Comparison of ENCODE assay signal across 5 cellular contexts in genomic region chr16:648071-648785, GRCh38. TPM values are rescaled to one million over a fixed set of nuclear protein-coding genes. Genes with fewer than 3 reads are reported as not detected.
A peak's percentile ranks its signal among the peaks of the same experiment; 100 is the strongest.
DNase-seq lines count a peak whose midpoint lies in the region; ATAC-seq and TF ChIP-seq lines count a peak whose summit lies in the region.

No MANE protein-coding gene starts in this region.

- H3K36me3 Mint-ChIP-seq in endodermal cell (ENCODE audit: low read depth) = no peaks in the 10 kb centered on the region

- H3K36me3 ChIP-seq in HEK293 (ENCODE audit: control insufficient read depth in 2 of 2, insufficient read depth in 1 of 2, low read length in 2 of 2) (peaks cover 0 to 24% of the 10 kb centered on the region in 2 experiments; a peak in 2 of 3 replicates), endodermal cell (ENCODE audit: control insufficient read depth, insufficient read depth, low read length) (no peaks in the 10 kb centered on the region), skeletal muscle tissue (ENCODE audit: control insufficient read depth in 3 of 3, insufficient read depth in 3 of 3, low read length in 3 of 3) (peaks cover 0 to 6% (median under 1%) of the 10 kb centered on the region in 3 donors)

- no peaks in the 10 kb centered on the region for H3K9me3 Mint-ChIP-seq in endodermal cell

- H3K4me1 ChIP-seq in HEK293 (ENCODE audit: control insufficient read depth, insufficient read depth, low read length) (0 out of 2 replicates have a peak, but pooled peaks cover 5% of the 10 kb centered on the region), endodermal cell (ENCODE audit: control insufficient read depth, insufficient read depth, low read length) (no peaks in the 10 kb centered on the region), skeletal muscle tissue (ENCODE audit: control insufficient read depth in 3 of 3, insufficient read depth in 3 of 3, low read length in 3 of 3) (peaks cover 40 to 54% (median 52%) of the 10 kb centered on the region in 3 donors)

- H3K27ac ChIP-seq in HEK293 (ENCODE audit: extremely low read depth, low read depth, low read length) = peak overlapping the region; percentile 97
- peak overlapping the region; percentile 66 for H3K27ac ChIP-seq in endodermal cell (ENCODE audit: low read depth, low read length)
- H3K27ac ChIP-seq in skeletal muscle tissue (ENCODE audit: low read depth, low read length) = peak overlapping the region; percentile 87

- POLR2A ChIA-PET in HEK293 (lab: Yijun Ruan, JAX) = interaction anchor here (1.5 to 2.3 kb wide), 3 partner anchors 11 to 19 kb away, joined by 3 to 10 read pairs (median 7); partner anchors contain the start of genes METTL26 and RHOT2

- ATAC-seq in GM18498 (IDR thresholded peaks at IDR 0.05; ENCODE audit: unreplicated experiment) = no peak

- H3K9ac ChIP-seq in endodermal cell (ENCODE audit: extremely low read depth, low read length, poor library complexity, severe bottlenecking) (peak overlapping the region; percentile 74), skeletal muscle tissue (ENCODE audit: low read depth in 1 of 3, low read length in 3 of 3) (peak overlapping the region; percentile 84 to 93 (median 88))

- DNase-seq in RPMI7951 (ENCODE audit: low read depth) (peak; percentile 15), endodermal cell (peak; percentile 83)

- no peaks in the 10 kb centered on the region for H3K27me3 Mint-ChIP-seq in endodermal cell (ENCODE audit: insufficient read depth)

- H3K27me3 ChIP-seq in endodermal cell (ENCODE audit: control insufficient read depth, insufficient read depth, low read length, poor library complexity, severe bottlenecking) (no peaks in the 10 kb centered on the region), skeletal muscle tissue (ENCODE audit: control insufficient read depth in 3 of 3, insufficient read depth in 3 of 3, low read length in 3 of 3) (no peaks in the 10 kb centered on the region)

- no peaks in the 10 kb centered on the region for H3K4me1 Mint-ChIP-seq in endodermal cell

- peak overlapping the region; percentile 85 for H3K27ac Mint-ChIP-seq in endodermal cell

- CTCF ChIA-PET in HEK293 (lab: Yijun Ruan, JAX) = interaction anchor here (0.7 to 1.6 kb wide), 5 partner anchors 10 to 26 kb away, joined by 3 to 5 read pairs (median 4); partner anchors contain the start of genes METTL26 and RHOT2

- H3K4me3 ChIP-seq in HEK293 (ENCODE audit: low read depth, low read length) = peak overlapping the region; percentile 37
- peak overlapping the region; percentile 87 for H3K4me3 ChIP-seq in endodermal cell (ENCODE audit: low read length)
- H3K4me3 ChIP-seq in skeletal muscle tissue (ENCODE audit: low read length in 3 of 3) = peak overlapping the region; percentile 73 to 86 (median 83)

- H3K9me3 ChIP-seq in HEK293 (ENCODE audit: control insufficient read depth, insufficient read depth, low read depth, low read length) (no peaks in the 10 kb centered on the region), endodermal cell (ENCODE audit: control insufficient read depth, low read length) (no peaks in the 10 kb centered on the region), skeletal muscle tissue (ENCODE audit: control insufficient read depth in 3 of 3, low read length in 3 of 3) (no peaks in the 10 kb centered on the region)

- peak overlapping the region; percentile 68 for H3K4me3 Mint-ChIP-seq in endodermal cell

- WGBS in endodermal cell (ENCODE audit: insufficient coverage in 1 of 2, insufficient read length in 1 of 2), 2 experiments = 57 to 66% methylated on average over 18 to 25 of the region's 25 CpGs

- TF ChIP-seq CTCF in HEK293 (tag by site-specific recombination; IDR thresholded peaks at IDR 0.05) = peak; percentile 94
- TF ChIP-seq CTCF in endodermal cell (conservative IDR thresholded peaks at IDR 0.05) = peak; percentile 79

TF ChIP-seq in HEK293, 187 proteins besides CTCF, POLR2A, EP300 and RAD21 (continues in another document):
- TF ChIP-seq ZNF416 (tag by site-specific recombination; IDR thresholded peaks at IDR 0.05) = no peak
- TF ChIP-seq GFI1B (tag by site-specific recombination; IDR thresholded peaks at IDR 0.05) = no peak
- TF ChIP-seq ZNF18 (tag by site-specific recombination; IDR thresholded peaks at IDR 0.05) = no peak
- TF ChIP-seq KLF1 (tag by site-specific recombination; IDR thresholded peaks at IDR 0.05) = peak; percentile 60
- no peak for TF ChIP-seq ZNF747 (tag by site-specific recombination; IDR thresholded peaks at IDR 0.05)
- TF ChIP-seq ZNF169 (tag by site-specific recombination; IDR thresholded peaks at IDR 0.05) = no peak
- peak; percentile 39; the same call in 1 of the 2 replicates for TF ChIP-seq ZBTB48 (tag by site-specific recombination; IDR thresholded peaks at IDR 0.05)
- TF ChIP-seq ZNF248 (tag by site-specific recombination; IDR thresholded peaks at IDR 0.05) = no peak
- TF ChIP-seq ZNF610 (tag by site-specific recombination; IDR thresholded peaks at IDR 0.05; ENCODE audit: borderline replicate concordance) = peak; percentile 40; the same call in 1 of the 2 replicates
- no peak for TF ChIP-seq ZNF561 (tag by site-specific recombination; IDR thresholded peaks at IDR 0.05; ENCODE audit: borderline replicate concordance)
- TF ChIP-seq ZNF623 (tag by site-specific recombination; IDR thresholded peaks at IDR 0.05) = no peak
- TF ChIP-seq, protein P1, sequence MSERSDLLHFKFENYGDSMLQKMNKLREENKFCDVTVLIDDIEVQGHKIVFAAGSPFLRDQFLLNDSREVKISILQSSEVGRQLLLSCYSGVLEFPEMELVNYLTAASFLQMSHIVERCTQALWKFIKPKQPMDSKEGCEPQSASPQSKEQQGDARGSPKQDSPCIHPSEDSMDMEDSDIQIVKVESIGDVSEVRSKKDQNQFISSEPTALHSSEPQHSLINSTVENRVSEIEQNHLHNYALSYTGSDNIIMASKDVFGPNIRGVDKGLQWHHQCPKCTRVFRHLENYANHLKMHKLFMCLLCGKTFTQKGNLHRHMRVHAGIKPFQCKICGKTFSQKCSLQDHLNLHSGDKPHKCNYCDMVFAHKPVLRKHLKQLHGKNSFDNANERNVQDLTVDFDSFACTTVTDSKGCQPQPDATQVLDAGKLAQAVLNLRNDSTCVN (tag by site-specific recombination; optimal IDR thresholded peaks at IDR 0.05) = no peak
- no peak for TF ChIP-seq ZBTB20 (tag by site-specific recombination; IDR thresholded peaks at IDR 0.05)
- TF ChIP-seq ATF2 (tag by site-specific recombination; IDR thresholded peaks at IDR 0.05; ENCODE audit: low read depth) = no peak

RNA-seq across cellular contexts. Expression of gene WDR90, which starts 0.9 kb away (rescaled TPM):
- 5.6 and 7.3 TPM in 2 replicates for total RNA-seq in RPMI7951 (2014; rRNA removed; shearing (Covaris generic))
- total RNA-seq in endodermal cell (100 to 1,000 TPM; 112 to 120 TPM), skeletal muscle tissue (6.3 TPM)
- polyA plus RNA-seq in endodermal cell (2013, experiment 1 of 2) = 50.5 TPM
- 49.8 TPM for polyA plus RNA-seq in endodermal cell (2013, experiment 2 of 2)

RNA-seq across cellular contexts. Expression of gene MCRIP2, which starts 6.6 kb away (rescaled TPM):
- 18.6 and 21.3 TPM in 2 replicates for total RNA-seq in RPMI7951 (2014; rRNA removed; shearing (Covaris generic))
- total RNA-seq in endodermal cell (10 to 100 TPM; 22.8 to 34.2 TPM), skeletal muscle tissue (20.4 TPM)
- polyA plus RNA-seq in endodermal cell (2013, experiment 1 of 2) = 12.5 TPM
- polyA plus RNA-seq in endodermal cell (2013, experiment 2 of 2) = 12.0 TPM

RNA-seq across cellular contexts. Expression of gene METTL26, which starts 12.1 kb away (rescaled TPM):
- total RNA-seq in RPMI7951 (2014; rRNA removed; shearing (Covaris generic)) = 117 and 142 TPM in 2 replicates
- total RNA-seq in endodermal cell (10 to 100 TPM; 72.1 to 79.8 TPM), skeletal muscle tissue (32.4 TPM)
- polyA plus RNA-seq in endodermal cell (2013, experiment 1 of 2) = 85.0 TPM
- 78.2 TPM for polyA plus RNA-seq in endodermal cell (2013, experiment 2 of 2)

RNA-seq across cellular contexts. Expression of gene WFIKKN1, which starts 17.4 kb away (rescaled TPM):
- 0.10 TPM in 1 of 2 replicates, not detected in the other for total RNA-seq in RPMI7951 (2014; rRNA removed; shearing (Covaris generic))
- 10 to 100 TPM in 1 of 2 donors, 1 to 10 TPM in 1; 7.7 to 11.6 TPM for total RNA-seq in endodermal cell
- polyA plus RNA-seq in endodermal cell (2013, experiment 1 of 2) = 17.0 TPM
- polyA plus RNA-seq in endodermal cell (2013, experiment 2 of 2) = 15.2 TPM
- total RNA-seq in skeletal muscle tissue = 0.52 TPM

RNA-seq across cellular contexts. Expression of gene RHOT2, which starts 19.7 kb away (rescaled TPM):
- 23.7 and 24.2 TPM in 2 replicates for total RNA-seq in RPMI7951 (2014; rRNA removed; shearing (Covaris generic))
- 100 to 1,000 TPM; 180 to 193 TPM for total RNA-seq in endodermal cell
- polyA plus RNA-seq in endodermal cell (2013, experiment 1 of 2) = 121 TPM
- polyA plus RNA-seq in endodermal cell (2013, experiment 2 of 2) = 103 TPM
- 14.1 TPM for total RNA-seq in skeletal muscle tissue

Comparison
In these comparisons a context has a peak if more than half of its experiments do, and no peak if none do; other contexts are left out.
1. H3K4me3 ChIP-seq: peak in every context shown above with its lines; median percentile 87 in endodermal cell; 83 in skeletal muscle tissue; 37 in HEK293.
2. RNA of gene WDR90, which starts 0.9 kb away (total RNA-seq): 112 to 120 TPM in endodermal cell; 5.6 to 7.3 TPM in RPMI7951 and 6.3 TPM in skeletal muscle tissue (single experiment); every median in the first group is over 10 times any median in the second.
3. Peak in every context shown above with its lines, with median percentiles within 50 percentile points of each other: H3K27ac ChIP-seq.